ENCODE assay signal across 20 cellular contexts in genomic region chr3:13316603-13317002, GRCh38.
DNase-seq lines count a peak whose midpoint lies in the region; FAIRE-seq lines count a peak whose summit lies in the region.
"Had no signal": no experiment of that assay in that cellular context is flagged by ENCODE, and none has a peak within 500 bp of the region (broad histone marks: within the 10 kb centered on the region; RNA-seq: fewer than 3 reads in every experiment).

No MANE protein-coding gene starts in this region.

- H3K27ac ChIP-seq in neuronal stem cell (replicated peaks; ENCODE audit: low read length), result no peak overlapping the region
- H3K27ac ChIP-seq: GM23248 had no signal

- no peaks in the 10 kb centered on the region for H3K27me3 Mint-ChIP-seq in activated T-cell treated with anti-CD3 and anti-CD28 coated beads, Interleukin-2, amount 50 U/mL, for 24 hours
- H3K27me3 Mint-ChIP-seq: CD4-positive, alpha-beta T cell had no signal

- H3K27ac Mint-ChIP-seq in activated T-cell treated with anti-CD3 and anti-CD28 coated beads, Interleukin-2, amount 50 U/mL, for 24 hours, result peak overlapping the region; percentile 10

- H3K4me1 ChIP-seq in neuronal stem cell (ENCODE audit: control insufficient read depth in 2 of 2, insufficient read depth in 1 of 2, low read depth in 1 of 2, low read length in 2 of 2), result no peaks in the 10 kb centered on the region

- H3K9ac ChIP-seq in neuronal stem cell (ENCODE audit: low read depth, low read length, poor library complexity), result no peak overlapping the region
- H3K9ac ChIP-seq: GM23248 had no signal

- no peak overlapping the region for H2BK5ac ChIP-seq in neuronal stem cell (ENCODE audit: low read length)

- no peak overlapping the region for H3K23ac ChIP-seq in neuronal stem cell (ENCODE audit: low read depth, low read length, poor library complexity)

- no peak overlapping the region for H4K91ac ChIP-seq in neuronal stem cell (ENCODE audit: low read depth, low read length, poor library complexity)

- no peak overlapping the region for H3K14ac ChIP-seq in neuronal stem cell (ENCODE audit: low read length)

- H2AFZ ChIP-seq in neuronal stem cell (ENCODE audit: low read length), result no peak overlapping the region
- H2AFZ ChIP-seq: GM23248 had no signal

- H3K4me3 Mint-ChIP-seq in activated T-cell treated with anti-CD3 and anti-CD28 coated beads, Interleukin-2, amount 50 U/mL, for 24 hours, result no peak overlapping the region
- H3K4me3 Mint-ChIP-seq: CD4-positive, alpha-beta T cell had no signal

- H4K8ac ChIP-seq in neuronal stem cell (ENCODE audit: low read depth, low read length), result no peak overlapping the region

- no CpG with 5 or more reads among the region's 10 CpGs for WGBS in neuronal stem cell (ENCODE audit: extremely low coverage in 2 of 2, insufficient read length in 2 of 2, insufficient replicate concordance in 1 of 2), 2 donors

- no peak overlapping the region for H2BK120ac ChIP-seq in neuronal stem cell (ENCODE audit: low read depth, low read length)

- H3K79me1 ChIP-seq in neuronal stem cell (ENCODE audit: low read depth, low read length), result peaks cover 3% of the 10 kb centered on the region

- H3K9me3 Mint-ChIP-seq in activated T-cell treated with anti-CD3 and anti-CD28 coated beads, Interleukin-2, amount 50 U/mL, for 24 hours, result no peaks in the 10 kb centered on the region
- H3K9me3 Mint-ChIP-seq: CD4-positive, alpha-beta T cell had no signal

- H2BK15ac ChIP-seq in neuronal stem cell (ENCODE audit: low read length), result no peak overlapping the region

- no peak for DNase-seq in activated T-cell treated with anti-CD3 and anti-CD28 coated beads, Interleukin-2, amount 50 U/mL, for 24 hours
- no peak for DNase-seq in activated T-cell treated with anti-CD3 and anti-CD28 coated beads, Interleukin-2, amount 50 U/mL, for 48 hours
- DNase-seq in frontal cortex (ENCODE audit: low spot score in 2 of 2) (peak; percentile 45 to 48), neuronal stem cell (ENCODE audit: low spot score) (no peak), AG08395 (ENCODE audit: low spot score) (no peak), kidney tubule cell (ENCODE audit: low spot score) (no peak), AG20443 (ENCODE audit: low spot score) (no peak)
- DNase-seq in effector CD4-positive, alpha-beta T cell, result no peak
- DNase-seq: 8988T; Calu3; CD4-positive, alpha-beta T cell; DMS79; GM23248; IMR-90; MV-4-11; NCI-H1417 treated with DMSO at 0.1 percent for 48 hours; NCI-H2029 treated with DMSO at 0.1 percent for 48 hours; NCI-H510A treated with DMSO at 0.1 percent for 48 hours; RPMI8226 had no signal

- peak overlapping the region; percentile 28 for H3K18ac ChIP-seq in neuronal stem cell (ENCODE audit: low read length)

- H3K27me3 ChIP-seq in neuronal stem cell (ENCODE audit: control insufficient read depth in 3 of 3, insufficient read depth in 3 of 3, low read depth in 1 of 3, low read length in 3 of 3), result no peaks in the 10 kb centered on the region

- no peak overlapping the region for H3K4me3 ChIP-seq in neuronal stem cell (ENCODE audit: low read length in 2 of 2)
- H3K4me3 ChIP-seq: GM23248 had no signal

- no peak overlapping the region for H3K4me2 ChIP-seq in neuronal stem cell (ENCODE audit: insufficient read depth, low read length, poor library complexity, severe bottlenecking)

- no peaks in the 10 kb centered on the region for H3K4me1 Mint-ChIP-seq in activated T-cell treated with anti-CD3 and anti-CD28 coated beads, Interleukin-2, amount 50 U/mL, for 24 hours (ENCODE audit: low read depth)

- H3K36me3 ChIP-seq in neuronal stem cell (replicated peaks in 1 of 2; ENCODE audit: control insufficient read depth in 2 of 2, insufficient read depth in 2 of 2, low read length in 2 of 2), result peaks cover 50 to 79% of the 10 kb centered on the region in 2 donors

- H2BK12ac ChIP-seq in neuronal stem cell (ENCODE audit: low read length), result no peak overlapping the region

- H3K36me3 Mint-ChIP-seq in activated T-cell treated with anti-CD3 and anti-CD28 coated beads, Interleukin-2, amount 50 U/mL, for 24 hours (ENCODE audit: low read depth), result peaks cover 89% of the 10 kb centered on the region

- H2AK5ac ChIP-seq in neuronal stem cell (ENCODE audit: low read depth, low read length), result no peak overlapping the region

- H3K9me3 ChIP-seq in neuronal stem cell (replicated peaks in 1 of 2; ENCODE audit: control insufficient read depth in 2 of 2, insufficient read depth in 1 of 2, low read depth in 1 of 2, low read length in 2 of 2), result peaks cover 0 to 3% of the 10 kb centered on the region in 2 donors

- no peak for FAIRE-seq in frontal cortex (lab: Jason Lieb, UNC)
- FAIRE-seq: G401.6 had no signal

- H3K4ac ChIP-seq in neuronal stem cell (ENCODE audit: low read length), result no peak overlapping the region

Comparison
In these comparisons a context has a peak if more than half of its experiments do, and no peak if none do; other contexts are left out.
1. DNase-seq: peak in frontal cortex (2 of 2); none in activated T-cell treated with anti-CD3 and anti-CD28 coated beads, Interleukin-2, amount 50 U/mL, for 24 hours (single experiment), activated T-cell treated with anti-CD3 and anti-CD28 coated beads, Interleukin-2, amount 50 U/mL, for 48 hours (0 of 2), neuronal stem cell (single experiment), AG08395 (single experiment), kidney tubule cell (single experiment), effector CD4-positive, alpha-beta T cell (single experiment) and AG20443 (single experiment).